8 cellular contexts compared by ENCODE assay signal in genomic region chr19:771332-771785, GRCh38. TPM values are rescaled to one million over a fixed set of nuclear protein-coding genes. Genes with fewer than 3 reads are reported as not detected.
DNase-seq lines count a peak whose midpoint lies in the region; ATAC-seq and TF ChIP-seq lines count a peak whose summit lies in the region.

No MANE protein-coding gene starts in this region.

- no peak overlapping the region for H3K27ac ChIP-seq in PC-3 (ENCODE audit: low read length)

- H3K27ac Mint-ChIP-seq in activated CD4-positive, alpha-beta T cell treated with anti-CD3 and anti-CD28 coated beads for 36 hours, result no peak overlapping the region
- H3K27ac Mint-ChIP-seq in memory B cell, result no peak overlapping the region

- ATAC-seq in activated CD4-positive, alpha-beta T cell treated with anti-CD3 and anti-CD28 coated beads for 36 hours, result peak; percentile 76
- peak; percentile 59 for ATAC-seq in PC-3
- peak; percentile 67 for ATAC-seq in memory B cell (ENCODE audit: low read depth)
- ATAC-seq in HG02885 (IDR thresholded peaks at IDR 0.05; ENCODE audit: poor library complexity, unreplicated experiment), result no peak

- no peaks in the 10 kb centered on the region for H3F3A ChIP-seq in PC-3 (ENCODE audit: low read length, unreplicated experiment)

- H3K9me2 ChIP-seq in PC-3 (replicated peaks; ENCODE audit: low read length), result no peaks in the 10 kb centered on the region

- no peak overlapping the region for H3K4me2 ChIP-seq in PC-3 (ENCODE audit: low read length)

- CTCF ChIA-PET in activated CD4-positive, alpha-beta T cell treated with anti-CD3 and anti-CD28 coated beads for 36 hours (lab: Charles Lee), result interaction anchor here (1.2 kb wide), 2 partner anchors 46 to 68 kb away, joined by 3 to 4 read pairs; no protein-coding TSS in a partner anchor
- CTCF ChIA-PET in PC-3 (lab: Charles Lee), result no interaction called here

- no peaks in the 10 kb centered on the region for H4K20me1 ChIP-seq in PC-3 (ENCODE audit: low read length)

- POLR2A ChIA-PET in activated CD4-positive, alpha-beta T cell treated with anti-CD3 and anti-CD28 coated beads for 36 hours (lab: Charles Lee), result interaction anchor here (0.7 kb wide), 1 partner anchor 34 kb away, joined by 3 read pairs; no protein-coding TSS in a partner anchor
- POLR2A ChIA-PET in PC-3 (lab: Charles Lee; ENCODE audit: unreplicated experiment), result interaction anchor here (0.6 kb wide), 1 partner anchor 18 kb away, joined by 4 read pairs; no protein-coding TSS in a partner anchor

- H3K9ac ChIP-seq in PC-3 (ENCODE audit: low read length), result no peak overlapping the region

- no TSS peak for BruUV-seq in PC-3 (replicated peaks; lab: Mats Ljungman, UMichigan)

- H3K4me3 ChIP-seq in PC-3 (ENCODE audit: low read length) (no peak overlapping the region), astrocyte of the spinal cord (ENCODE audit: low read depth, low read length) (no peak overlapping the region)

- peak; percentile 73 for DNase-seq in activated CD4-positive, alpha-beta T cell treated with anti-CD3 and anti-CD28 coated beads for 36 hours
- no peak for DNase-seq in activated CD4-positive, alpha-beta T cell treated with anti-CD3 and anti-CD28 coated beads for 1 hour
- DNase-seq in PC-3 (peak; percentile 50), astrocyte of the spinal cord (ENCODE audit: low read depth, low spot score) (peak; percentile 35), memory B cell (ENCODE audit: low spot score in 2 of 2) (peak in 1 of 2 donors; percentile 32), NCI-H128 (lab: John Stamatoyannopoulos, UW; ENCODE audit: unreplicated experiment) (no peak), mucosa of gallbladder (ENCODE audit: low spot score) (no peak)

- H3K36me3 Mint-ChIP-seq in activated CD4-positive, alpha-beta T cell treated with anti-CD3 and anti-CD28 coated beads for 36 hours (ENCODE audit: low read depth), result no peaks in the 10 kb centered on the region
- H3K36me3 Mint-ChIP-seq in memory B cell, result peaks cover 2% of the 10 kb centered on the region

- no peaks in the 10 kb centered on the region for H3K4me1 ChIP-seq in PC-3 (ENCODE audit: insufficient read depth, low read length)

- no peaks in the 10 kb centered on the region for H3K27me3 Mint-ChIP-seq in activated CD4-positive, alpha-beta T cell treated with anti-CD3 and anti-CD28 coated beads for 36 hours
- H3K27me3 Mint-ChIP-seq in memory B cell, result peaks cover 9% of the 10 kb centered on the region

- intact Hi-C loops in activated CD4-positive, alpha-beta T cell treated with anti-CD3 and anti-CD28 coated beads for 36 hours (cut with DNase I, micrococcal nuclease), result loop anchor here (2.0 to 10.0 kb wide), 5 partner anchors 25 to 211 kb away; partner anchors contain the start of genes CFD (in 1 of the 2), ELANE (in 1 of the 2), PRTN3 (in 1 of the 2) and PTBP1 (in 1 of the 2)
- intact Hi-C loops in PC-3 (cut with micrococcal nuclease), result loop anchor here (2.0 kb wide), 1 partner anchor 59 kb away; no protein-coding TSS in a partner anchor

- no peaks in the 10 kb centered on the region for H3K36me3 ChIP-seq in PC-3 (ENCODE audit: low read depth, low read length)

- no peak overlapping the region for H3K4me3 Mint-ChIP-seq in activated CD4-positive, alpha-beta T cell treated with anti-CD3 and anti-CD28 coated beads for 36 hours
- no peak overlapping the region for H3K4me3 Mint-ChIP-seq in memory B cell

- H3K4me1 Mint-ChIP-seq in activated CD4-positive, alpha-beta T cell treated with anti-CD3 and anti-CD28 coated beads for 36 hours, result peaks cover 2% of the 10 kb centered on the region
- peaks cover 3% of the 10 kb centered on the region for H3K4me1 Mint-ChIP-seq in memory B cell

- H3K27me3 ChIP-seq in PC-3 (ENCODE audit: low read length), result no peaks in the 10 kb centered on the region

- no peaks in the 10 kb centered on the region for H3K9me3 Mint-ChIP-seq in activated CD4-positive, alpha-beta T cell treated with anti-CD3 and anti-CD28 coated beads for 36 hours (ENCODE audit: low read depth)
- no peaks in the 10 kb centered on the region for H3K9me3 Mint-ChIP-seq in memory B cell

- H3K79me2 ChIP-seq in PC-3 (ENCODE audit: low read length), result no peaks in the 10 kb centered on the region

- TF ChIP-seq CTCF in PC-3 (conservative IDR thresholded peaks at IDR 0.05; ENCODE audit: low read depth, low read length) (peak; percentile 36), astrocyte of the spinal cord (IDR thresholded peaks at IDR 0.05; ENCODE audit: low read depth, low read length) (peak; percentile 71)

- no peaks in the 10 kb centered on the region for H3K9me3 ChIP-seq in PC-3 (ENCODE audit: low read length)

- in situ Hi-C loops in astrocyte of the spinal cord (cut with HindIII; ENCODE audit: low sequenced_read_pairs), result no loop called here

- H2AFZ ChIP-seq in PC-3 (ENCODE audit: low read length), result no peak overlapping the region

RNA-seq across cellular contexts. Expression of gene MISP, which starts 20.4 kb away (rescaled TPM):
- total RNA-seq in activated CD4-positive, alpha-beta T cell treated with anti-CD3 and anti-CD28 coated beads for 36 hours, result under 1 TPM in 1 of 2 experiments, not detected in 1; 0.07 TPM
- total RNA-seq in PC-3 (2014; rRNA removed), result 115 and 130 TPM in 2 replicates
- total RNA-seq in mucosa of gallbladder, result 79.4 TPM

RNA-seq across cellular contexts. Expression of gene PTBP1, which starts 25.9 kb away (rescaled TPM):
- total RNA-seq in activated CD4-positive, alpha-beta T cell treated with anti-CD3 and anti-CD28 coated beads for 36 hours, result 100 to 1,000 TPM; 584 to 738 TPM
- total RNA-seq in PC-3 (2014; rRNA removed), result 395 and 412 TPM in 2 replicates
- total RNA-seq in mucosa of gallbladder, result 270 TPM

RNA-seq across cellular contexts. Expression of gene PLPPR3, which starts 50.4 kb away (rescaled TPM):
- not detected for total RNA-seq in activated CD4-positive, alpha-beta T cell treated with anti-CD3 and anti-CD28 coated beads for 36 hours
- not detected in 2 replicates for total RNA-seq in PC-3 (2014; rRNA removed)
- total RNA-seq in mucosa of gallbladder, result 0.20 TPM

RNA-seq across cellular contexts. Expression of gene AZU1, which starts 56.3 kb away (rescaled TPM):
- total RNA-seq in activated CD4-positive, alpha-beta T cell treated with anti-CD3 and anti-CD28 coated beads for 36 hours, result not detected
- total RNA-seq in PC-3 (2014; rRNA removed), result not detected in 2 replicates
- total RNA-seq in mucosa of gallbladder, result not detected

Comparison
In these comparisons a context has a peak if more than half of its experiments do, and no peak if none do; other contexts are left out.
1. DNase-seq: peak in activated CD4-positive, alpha-beta T cell treated with anti-CD3 and anti-CD28 coated beads for 36 hours (single experiment), PC-3 (single experiment) and astrocyte of the spinal cord (single experiment); none in activated CD4-positive, alpha-beta T cell treated with anti-CD3 and anti-CD28 coated beads for 1 hour (single experiment), NCI-H128 (single experiment) and mucosa of gallbladder (single experiment).
2. RNA of gene MISP, which starts 20.4 kb away (total RNA-seq): 115 to 130 TPM in PC-3 and 79.4 TPM in mucosa of gallbladder (single experiment); 0.07 TPM in activated CD4-positive, alpha-beta T cell treated with anti-CD3 and anti-CD28 coated beads for 36 hours; every median in the first group is over 10 times any median in the second.